11 cellular contexts compared by ENCODE assay signal in the genomic region with DNA sequence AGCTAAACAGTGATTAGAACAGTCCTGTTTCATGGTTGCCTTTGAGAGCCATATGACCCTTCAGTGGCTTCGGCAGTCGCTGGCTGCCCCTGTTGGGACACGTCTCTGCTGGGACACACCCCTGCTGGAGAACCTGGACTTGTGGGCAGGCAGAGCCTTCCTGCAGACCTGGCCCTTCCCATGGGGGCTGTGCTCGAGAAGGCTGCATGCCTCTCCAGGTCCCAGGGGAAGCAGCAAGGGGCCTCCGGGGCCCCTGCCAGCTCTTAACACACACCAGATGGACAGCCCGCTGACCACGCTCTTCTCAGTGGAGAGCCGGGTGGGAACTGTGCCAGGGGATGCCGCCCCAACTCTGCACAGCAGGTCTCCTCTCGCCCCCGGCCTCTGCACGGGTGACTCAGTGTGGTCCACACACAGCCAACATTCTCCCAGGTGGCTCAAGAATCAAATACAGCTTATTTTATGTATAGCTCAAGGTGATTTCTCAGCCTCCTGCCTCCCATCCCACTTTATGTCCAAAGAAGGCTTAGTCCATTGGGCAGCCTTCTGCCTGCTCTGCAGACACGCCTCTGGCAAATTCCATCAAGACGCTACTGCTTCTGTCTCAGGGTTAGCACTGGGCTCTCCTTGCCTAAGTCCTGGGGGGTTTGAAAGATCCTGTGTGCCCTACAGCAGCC.
DNase-seq lines count a peak whose midpoint lies in the region; TF ChIP-seq lines count a peak whose summit lies in the region.
"Had no signal": no experiment of that assay in that cellular context is flagged by ENCODE, and none has a peak within 500 bp of the region (broad histone marks: within the 10 kb centered on the region; RNA-seq: fewer than 3 reads in every experiment).

No MANE protein-coding gene starts in this region.

- H3K9me3 ChIP-seq in smooth muscle cell (replicated peaks; ENCODE audit: low read depth) (no peaks in the 10 kb centered on the region), HAP-1 (no peaks in the 10 kb centered on the region)

- peak overlapping the region; percentile 41 for H3K27ac ChIP-seq in smooth muscle cell (ENCODE audit: low read depth)

- no peaks in the 10 kb centered on the region for H4K20me1 ChIP-seq in smooth muscle cell (ENCODE audit: low read depth)

- no peaks in the 10 kb centered on the region for H3K79me2 ChIP-seq in smooth muscle cell (ENCODE audit: low read depth)

- H2AFZ ChIP-seq in smooth muscle cell (ENCODE audit: low read depth) = no peak overlapping the region

- H3K36me3 ChIP-seq in smooth muscle cell (ENCODE audit: low read depth) (no peaks in the 10 kb centered on the region), HAP-1 (replicated peaks) (no peaks in the 10 kb centered on the region)

- TF ChIP-seq CTCF in fibroblast of pulmonary artery (IDR thresholded peaks at IDR 0.05; ENCODE audit: low read length, missing control alignments) (no peak), smooth muscle cell (IDR thresholded peaks at IDR 0.05; ENCODE audit: borderline replicate concordance, insufficient read depth, poor library complexity, severe bottlenecking) (no peak)

- H3K4me3 ChIP-seq in fibroblast of pulmonary artery (replicated peaks; ENCODE audit: low read depth, low read length) = no peak overlapping the region
- H3K4me3 ChIP-seq in smooth muscle cell = no peak overlapping the region
- no peak overlapping the region for H3K4me3 ChIP-seq in HAP-1
- H3K4me3 ChIP-seq: skin epidermis had no signal

- no peaks in the 10 kb centered on the region for H3K4me1 ChIP-seq in smooth muscle cell (ENCODE audit: low read depth)
- no peaks in the 10 kb centered on the region for H3K4me1 ChIP-seq in HAP-1

- in situ Hi-C loops in HAP-1 (cut with MboI; ENCODE audit: low sequenced_read_pairs) = no loop called here

- H3K4me2 ChIP-seq in smooth muscle cell = peak overlapping the region; percentile 40

- peak; percentile 64 for DNase-seq in GM04503 (ENCODE audit: low read depth)
- DNase-seq in SK-N-DZ (ENCODE audit: low spot score) = peak; percentile 90
- DNase-seq in fibroblast of pulmonary artery (ENCODE audit: low read depth) = peak; percentile 75
- no peak for DNase-seq in smooth muscle cell (lab: John Stamatoyannopoulos, UW; ENCODE audit: unreplicated experiment)
- DNase-seq in DMS153 (lab: John Stamatoyannopoulos, UW) = no peak
- no peak for DNase-seq in globus pallidus (ENCODE audit: low spot score)
- DNase-seq in HAP-1 (ENCODE audit: low spot score in 2 of 2) = no peak
- DNase-seq: midbrain, NCI-H1105 treated with DMSO at 0.1 percent for 48 hours, NCI-H82 had no signal

- no peaks in the 10 kb centered on the region for H3K27me3 ChIP-seq in smooth muscle cell (ENCODE audit: low read depth)
- no peaks in the 10 kb centered on the region for H3K27me3 ChIP-seq in HAP-1 (ENCODE audit: low read depth)

- peaks cover 6% of the 10 kb centered on the region for H3F3A ChIP-seq in smooth muscle cell (ENCODE audit: low read depth)

- no peak overlapping the region for H3K9ac ChIP-seq in smooth muscle cell (ENCODE audit: low read depth)

- 42% methylated on average over 14 of the region's 14 CpGs for WGBS in smooth muscle cell (ENCODE audit: low lambda C conversion rate)

Comparison
In these comparisons a context has a peak if more than half of its experiments do, and no peak if none do; other contexts are left out.
1. DNase-seq: peak in GM04503 (single experiment), SK-N-DZ (single experiment) and fibroblast of pulmonary artery (single experiment); none in smooth muscle cell (single experiment), DMS153 (single experiment), globus pallidus (single experiment) and HAP-1 (0 of 2).